ENCODE assay signal across 1 cellular context in the genomic region with DNA sequence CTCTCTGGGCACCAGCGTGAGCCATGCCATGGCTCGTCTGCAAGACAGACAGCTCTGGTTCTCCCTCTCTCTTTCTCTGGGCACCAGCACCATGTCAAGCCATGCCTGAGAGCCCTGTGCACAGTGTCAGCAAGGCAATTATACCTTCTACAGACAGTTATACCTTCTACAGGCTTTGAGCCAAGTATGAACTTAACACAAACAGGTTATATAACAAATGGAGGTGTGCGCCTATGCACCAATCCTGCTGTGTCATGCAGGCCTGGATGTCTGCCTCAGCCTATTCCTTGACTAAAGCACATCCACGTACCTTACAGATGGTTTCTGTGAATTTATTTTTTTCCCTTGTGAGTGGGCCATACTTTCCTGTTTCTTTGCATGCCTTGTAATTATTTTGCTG.
TF ChIP-seq lines count a peak whose summit lies in the region.

No MANE protein-coding gene starts in this region.

TF ChIP-seq in HepG2, 621 proteins besides CTCF, POLR2A, EP300 and RAD21 (continued from another document):
- TF ChIP-seq, protein P1, sequence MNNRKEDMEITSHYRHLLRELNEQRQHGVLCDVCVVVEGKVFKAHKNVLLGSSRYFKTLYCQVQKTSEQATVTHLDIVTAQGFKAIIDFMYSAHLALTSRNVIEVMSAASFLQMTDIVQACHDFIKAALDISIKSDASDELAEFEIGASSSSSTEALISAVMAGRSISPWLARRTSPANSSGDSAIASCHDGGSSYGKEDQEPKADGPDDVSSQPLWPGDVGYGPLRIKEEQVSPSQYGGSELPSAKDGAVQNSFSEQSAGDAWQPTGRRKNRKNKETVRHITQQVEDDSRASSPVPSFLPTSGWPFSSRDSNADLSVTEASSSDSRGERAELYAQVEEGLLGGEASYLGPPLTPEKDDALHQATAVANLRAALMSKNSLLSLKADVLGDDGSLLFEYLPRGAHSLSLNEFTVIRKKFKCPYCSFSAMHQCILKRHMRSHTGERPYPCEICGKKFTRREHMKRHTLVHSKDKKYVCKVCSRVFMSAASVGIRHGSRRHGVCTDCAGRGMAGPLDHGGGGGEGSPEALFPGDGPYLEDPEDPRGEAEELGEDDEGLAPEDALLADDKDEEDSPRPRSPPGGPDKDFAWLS (CRISPR knock-in tag; IDR thresholded peaks at IDR 0.05; ENCODE audit: borderline replicate concordance) = no peak
- TF ChIP-seq MAFK (conservative IDR thresholded peaks at IDR 0.05 in 1 of 2, IDR thresholded peaks at IDR 0.05 in 1 of 2; ENCODE audit: low read length in 2 of 2) = no peak; a peak in 1 of 4 replicates
- peak; percentile 100 for TF ChIP-seq ZSCAN31 (CRISPR knock-in tag; IDR thresholded peaks at IDR 0.05; ENCODE audit: low read depth)
- no peak for TF ChIP-seq STAG1 (CRISPR knock-in tag; IDR thresholded peaks at IDR 0.05)
- 0 out of 2 replicates have a peak, but pooled peaks have one; percentile 12 for TF ChIP-seq ZNF331 (CRISPR knock-in tag; IDR thresholded peaks at IDR 0.05)
- TF ChIP-seq ZKSCAN8 (CRISPR knock-in tag; IDR thresholded peaks at IDR 0.05; ENCODE audit: borderline replicate concordance) = no peak
- no peak for TF ChIP-seq ZNF382 (CRISPR knock-in tag; IDR thresholded peaks at IDR 0.05; ENCODE audit: borderline replicate concordance)
- no peak for TF ChIP-seq ZBTB20 (CRISPR knock-in tag; IDR thresholded peaks at IDR 0.05; ENCODE audit: borderline replicate concordance, low read depth)
- TF ChIP-seq, protein P2, sequence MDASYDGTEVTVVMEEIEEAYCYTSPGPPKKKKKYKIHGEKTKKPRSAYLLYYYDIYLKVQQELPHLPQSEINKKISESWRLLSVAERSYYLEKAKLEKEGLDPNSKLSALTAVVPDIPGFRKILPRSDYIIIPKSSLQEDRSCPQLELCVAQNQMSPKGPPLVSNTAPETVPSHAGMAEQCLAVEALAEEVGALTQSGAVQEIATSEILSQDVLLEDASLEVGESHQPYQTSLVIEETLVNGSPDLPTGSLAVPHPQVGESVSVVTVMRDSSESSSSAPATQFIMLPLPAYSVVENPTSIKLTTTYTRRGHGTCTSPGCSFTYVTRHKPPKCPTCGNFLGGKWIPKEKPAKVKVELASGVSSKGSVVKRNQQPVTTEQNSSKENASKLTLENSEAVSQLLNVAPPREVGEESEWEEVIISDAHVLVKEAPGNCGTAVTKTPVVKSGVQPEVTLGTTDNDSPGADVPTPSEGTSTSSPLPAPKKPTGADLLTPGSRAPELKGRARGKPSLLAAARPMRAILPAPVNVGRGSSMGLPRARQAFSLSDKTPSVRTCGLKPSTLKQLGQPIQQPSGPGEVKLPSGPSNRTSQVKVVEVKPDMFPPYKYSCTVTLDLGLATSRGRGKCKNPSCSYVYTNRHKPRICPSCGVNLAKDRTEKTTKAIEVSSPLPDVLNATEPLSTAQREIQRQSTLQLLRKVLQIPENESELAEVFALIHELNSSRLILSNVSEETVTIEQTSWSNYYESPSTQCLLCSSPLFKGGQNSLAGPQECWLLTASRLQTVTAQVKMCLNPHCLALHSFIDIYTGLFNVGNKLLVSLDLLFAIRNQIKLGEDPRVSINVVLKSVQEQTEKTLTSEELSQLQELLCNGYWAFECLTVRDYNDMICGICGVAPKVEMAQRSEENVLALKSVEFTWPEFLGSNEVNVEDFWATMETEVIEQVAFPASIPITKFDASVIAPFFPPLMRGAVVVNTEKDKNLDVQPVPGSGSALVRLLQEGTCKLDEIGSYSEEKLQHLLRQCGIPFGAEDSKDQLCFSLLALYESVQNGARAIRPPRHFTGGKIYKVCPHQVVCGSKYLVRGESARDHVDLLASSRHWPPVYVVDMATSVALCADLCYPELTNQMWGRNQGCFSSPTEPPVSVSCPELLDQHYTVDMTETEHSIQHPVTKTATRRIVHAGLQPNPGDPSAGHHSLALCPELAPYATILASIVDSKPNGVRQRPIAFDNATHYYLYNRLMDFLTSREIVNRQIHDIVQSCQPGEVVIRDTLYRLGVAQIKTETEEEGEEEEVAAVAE (CRISPR knock-in tag; IDR thresholded peaks at IDR 0.05; ENCODE audit: borderline replicate concordance) = no peak
- TF ChIP-seq NFE2 (CRISPR knock-in tag; IDR thresholded peaks at IDR 0.05) = peak; percentile 64; the same call in 1 of the 2 replicates
- TF ChIP-seq ZFX (CRISPR knock-in tag; IDR thresholded peaks at IDR 0.05; ENCODE audit: low read depth) = peak; percentile 34; the same call in 1 of the 2 replicates
- TF ChIP-seq, protein P3, sequence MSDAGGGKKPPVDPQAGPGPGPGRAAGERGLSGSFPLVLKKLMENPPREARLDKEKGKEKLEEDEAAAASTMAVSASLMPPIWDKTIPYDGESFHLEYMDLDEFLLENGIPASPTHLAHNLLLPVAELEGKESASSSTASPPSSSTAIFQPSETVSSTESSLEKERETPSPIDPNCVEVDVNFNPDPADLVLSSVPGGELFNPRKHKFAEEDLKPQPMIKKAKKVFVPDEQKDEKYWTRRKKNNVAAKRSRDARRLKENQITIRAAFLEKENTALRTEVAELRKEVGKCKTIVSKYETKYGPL (CRISPR knock-in tag; IDR thresholded peaks at IDR 0.05) = peak; percentile 31; the same call in 1 of the 2 replicates
- TF ChIP-seq GABPA (IDR thresholded peaks at IDR 0.05; ENCODE audit: low read depth, low read length) = no peak
- TF ChIP-seq GABPA (CRISPR knock-in tag; IDR thresholded peaks at IDR 0.05; ENCODE audit: low read depth) = no peak
